In genomic region chr4:106530034-106530361, GRCh38 we compare ENCODE assay signal across 14 cellular contexts.
DNase-seq lines count a peak whose midpoint lies in the region; ATAC-seq and TF ChIP-seq lines count a peak whose summit lies in the region.
"Had no signal": no experiment of that assay in that cellular context is flagged by ENCODE, and none has a peak within 500 bp of the region (broad histone marks: within the 10 kb centered on the region; RNA-seq: fewer than 3 reads in every experiment).

No MANE protein-coding gene starts in this region.

- ATAC-seq in HG02623 (IDR thresholded peaks at IDR 0.05; ENCODE audit: unreplicated experiment) (peak; percentile 35), RWPE2 (ENCODE audit: low read depth) (peak; percentile 60)

- no peak overlapping the region for H3K4me3 ChIP-seq in RWPE2 (ENCODE audit: severe bottlenecking)
- H3K4me3 ChIP-seq in fibroblast of the aortic adventitia (ENCODE audit: low read depth, low read length) = no peak overlapping the region
- H3K4me3 ChIP-seq in H7 (ENCODE audit: insufficient read depth, low read depth, low read length) = no peak overlapping the region
- H3K4me3 ChIP-seq: ascending aorta had no signal

- peaks cover 19% of the 10 kb centered on the region for H3K4me1 ChIP-seq in RWPE2 (ENCODE audit: insufficient read depth, poor library complexity, severe bottlenecking)
- H3K4me1 ChIP-seq: ascending aorta had no signal

- TF ChIP-seq CTCF in RWPE2 (IDR thresholded peaks at IDR 0.05; ENCODE audit: poor library complexity, severe bottlenecking) = no peak
- TF ChIP-seq CTCF in fibroblast of the aortic adventitia (IDR thresholded peaks at IDR 0.05; ENCODE audit: insufficient read depth, low read length) = peak; percentile 4

- H3K27me3 ChIP-seq in RWPE2 (ENCODE audit: insufficient read depth, poor library complexity, severe bottlenecking) (no peaks in the 10 kb centered on the region), H7 (ENCODE audit: control insufficient read depth, insufficient read depth, low read length) (no peaks in the 10 kb centered on the region)
- H3K27me3 ChIP-seq: ascending aorta had no signal

- no peaks in the 10 kb centered on the region for H3K9me3 ChIP-seq in RWPE2 (ENCODE audit: severe bottlenecking)
- H3K9me3 ChIP-seq: ascending aorta had no signal

- H3K27ac ChIP-seq in RWPE2 (ENCODE audit: poor library complexity, severe bottlenecking) = peak overlapping the region; percentile 92
- H3K27ac ChIP-seq: ascending aorta, RWPE1 had no signal

- H3K36me3 ChIP-seq in RWPE2 (ENCODE audit: low read depth) (no peaks in the 10 kb centered on the region), H7 (replicated peaks; ENCODE audit: control insufficient read depth, insufficient read depth, low read length) (no peaks in the 10 kb centered on the region)
- H3K36me3 ChIP-seq: ascending aorta had no signal

- DNase-seq in GM04503 (ENCODE audit: low read depth) (peak; percentile 1), RWPE2 (ENCODE audit: low spot score) (no peak), fibroblast of the aortic adventitia (ENCODE audit: low read depth) (no peak), NCI-H345 (lab: John Stamatoyannopoulos, UW) (no peak), H7 (no peak)
- DNase-seq in stimulated activated CD4-positive, alpha-beta T cell treated with anti-CD3 and anti-CD28 coated beads, Interleukin-4, amount 100 ng/mL, for 4 hours = no peak
- DNase-seq: activated CD4-positive, alpha-beta T cell treated with anti-CD3 and anti-CD28 coated beads for 1 hour; cerebellar nuclear complex; hippocampal formation; NCI-H1436 treated with DMSO at 0.1 percent for 48 hours; NCI-H524 treated with DMSO at 0.1 percent for 48 hours had no signal
